In genomic region chr4:41933997-41934812, GRCh38 we compare ENCODE assay signal across 8 cellular contexts. TPM values are rescaled to one million over a fixed set of nuclear protein-coding genes. Genes with fewer than 3 reads are reported as not detected.
A peak's percentile ranks its signal among the peaks of the same experiment; 100 is the strongest.
DNase-seq lines count a peak whose midpoint lies in the region; ATAC-seq and TF ChIP-seq lines count a peak whose summit lies in the region.

No MANE protein-coding gene starts in this region.

- H3K27ac ChIP-seq in upper lobe of right lung, result peak overlapping the region; percentile 90

- POLR2A ChIA-PET in activated CD8-positive, alpha-beta T cell treated with anti-CD3 and anti-CD28 coated beads, Interleukin-2, amount 10 ng/mL, durations not matched to agents 7 days and 5 days (lab: Charles Lee), result interaction anchor here (1.0 to 1.6 kb wide), 2 partner anchors 9 to 56 kb away, joined by 3 to 4 read pairs; partner anchors contain the start of gene SLC30A9

- intact Hi-C loops in Right ventricle myocardium inferior (cut with DNase I) (loop anchor here (2.0 kb wide), 1 partner anchor 57 kb away; the partner anchor contains the start of gene SLC30A9), cardiac septum (cut with DNase I) (no loop called here), upper lobe of right lung (cut with DNase I) (no loop called here)

- H3K9me3 Mint-ChIP-seq in activated CD8-positive, alpha-beta T cell treated with anti-CD3 and anti-CD28 coated beads, Interleukin-2, amount 10 ng/mL, durations not matched to agents 7 days and 5 days (ENCODE audit: insufficient read depth), result no peaks in the 10 kb centered on the region

- no peaks in the 10 kb centered on the region for H3K27me3 ChIP-seq in upper lobe of right lung

- no peaks in the 10 kb centered on the region for H3K9me3 ChIP-seq in upper lobe of right lung

- peaks cover 40% of the 10 kb centered on the region for H3K4me1 Mint-ChIP-seq in activated CD8-positive, alpha-beta T cell treated with anti-CD3 and anti-CD28 coated beads, Interleukin-2, amount 10 ng/mL, durations not matched to agents 7 days and 5 days (ENCODE audit: low read depth)

- H3K27ac Mint-ChIP-seq in activated CD8-positive, alpha-beta T cell treated with anti-CD3 and anti-CD28 coated beads, Interleukin-2, amount 10 ng/mL, durations not matched to agents 7 days and 5 days, result peak overlapping the region; percentile 94

- peaks cover 3% of the 10 kb centered on the region for H3K27me3 Mint-ChIP-seq in activated CD8-positive, alpha-beta T cell treated with anti-CD3 and anti-CD28 coated beads, Interleukin-2, amount 10 ng/mL, durations not matched to agents 7 days and 5 days (ENCODE audit: low read depth)

- H3K36me3 ChIP-seq in upper lobe of right lung, result peaks cover 7% of the 10 kb centered on the region

- H3K4me1 ChIP-seq in upper lobe of right lung, result peaks cover 27% of the 10 kb centered on the region

- H3K4me3 Mint-ChIP-seq in activated CD8-positive, alpha-beta T cell treated with anti-CD3 and anti-CD28 coated beads, Interleukin-2, amount 10 ng/mL, durations not matched to agents 7 days and 5 days, result peak overlapping the region; percentile 99

- ATAC-seq in Right ventricle myocardium inferior (peak; percentile 23), left lobe of liver (peak; percentile 72), upper lobe of right lung (peak; percentile 44), GM21390 (IDR thresholded peaks at IDR 0.05; ENCODE audit: unreplicated experiment) (no peak), GM21515 (IDR thresholded peaks at IDR 0.05; ENCODE audit: unreplicated experiment) (no peak)
- ATAC-seq in activated CD8-positive, alpha-beta T cell treated with anti-CD3 and anti-CD28 coated beads, Interleukin-2, amount 10 ng/mL, durations not matched to agents 7 days and 5 days, result no peak

- no peak for DNase-seq in Right ventricle myocardium inferior (ENCODE audit: missing footprints)
- no peak for DNase-seq in cardiac septum (ENCODE audit: low spot score)
- DNase-seq in activated CD8-positive, alpha-beta T cell treated with anti-CD3 and anti-CD28 coated beads, Interleukin-2, amount 10 ng/mL, durations not matched to agents 7 days and 5 days, result no peak
- DNase-seq in left lobe of liver (ENCODE audit: low spot score), result peak; percentile 81
- no peak for DNase-seq in upper lobe of right lung
- no peak for DNase-seq in NCI-H524 treated with DMSO at 0.1 percent for 48 hours (lab: John Stamatoyannopoulos, UW)

- H3K4me3 ChIP-seq in upper lobe of right lung, result peak overlapping the region; percentile 96

- no peak for TF ChIP-seq CTCF in upper lobe of right lung (IDR thresholded peaks at IDR 0.05)

- CTCF ChIA-PET in activated CD8-positive, alpha-beta T cell treated with anti-CD3 and anti-CD28 coated beads, Interleukin-2, amount 10 ng/mL, durations not matched to agents 7 days and 5 days (lab: Charles Lee), result interaction anchor here (0.7 to 1.3 kb wide), 3 partner anchors 15 to 56 kb away, joined by 3 read pairs; partner anchors contain the start of gene SLC30A9

- H3K36me3 Mint-ChIP-seq in activated CD8-positive, alpha-beta T cell treated with anti-CD3 and anti-CD28 coated beads, Interleukin-2, amount 10 ng/mL, durations not matched to agents 7 days and 5 days (ENCODE audit: low read depth), result peaks cover 20% of the 10 kb centered on the region

RNA-seq across cellular contexts. Expression of gene TMEM33, which starts 1.0 kb away (rescaled TPM):
- total RNA-seq in Right ventricle myocardium inferior, result 21.5 TPM
- 27.2 TPM for total RNA-seq in cardiac septum
- 10 to 100 TPM; 59.9 TPM for total RNA-seq in activated CD8-positive, alpha-beta T cell treated with anti-CD3 and anti-CD28 coated beads, Interleukin-2, amount 10 ng/mL, durations not matched to agents 7 days and 5 days
- total RNA-seq in left lobe of liver, result 49.3 TPM
- 71.3 TPM for total RNA-seq in upper lobe of right lung

RNA-seq across cellular contexts. Expression of gene DCAF4L1, which starts 47.4 kb away (rescaled TPM):
- 0.24 TPM for total RNA-seq in Right ventricle myocardium inferior
- 0.46 TPM for total RNA-seq in cardiac septum
- under 1 TPM; 0.21 to 0.32 TPM for total RNA-seq in activated CD8-positive, alpha-beta T cell treated with anti-CD3 and anti-CD28 coated beads, Interleukin-2, amount 10 ng/mL, durations not matched to agents 7 days and 5 days
- total RNA-seq in left lobe of liver, result 0.13 TPM
- 0.38 TPM for total RNA-seq in upper lobe of right lung

RNA-seq across cellular contexts. Expression of gene SLC30A9, which starts 56.1 kb away (rescaled TPM):
- total RNA-seq in Right ventricle myocardium inferior (74.8 TPM), cardiac septum (65.3 TPM), left lobe of liver (22.4 TPM), upper lobe of right lung (42.5 TPM)
- 10 to 100 TPM; 30.9 to 32.0 TPM for total RNA-seq in activated CD8-positive, alpha-beta T cell treated with anti-CD3 and anti-CD28 coated beads, Interleukin-2, amount 10 ng/mL, durations not matched to agents 7 days and 5 days

Comparison
In these comparisons a context has a peak if more than half of its experiments do, and no peak if none do; other contexts are left out.
1. ATAC-seq: peak in Right ventricle myocardium inferior (single experiment), left lobe of liver (single experiment) and upper lobe of right lung (single experiment); none in activated CD8-positive, alpha-beta T cell treated with anti-CD3 and anti-CD28 coated beads, Interleukin-2, amount 10 ng/mL, durations not matched to agents 7 days and 5 days (single experiment), GM21390 (single experiment) and GM21515 (single experiment).